In the genomic region with DNA sequence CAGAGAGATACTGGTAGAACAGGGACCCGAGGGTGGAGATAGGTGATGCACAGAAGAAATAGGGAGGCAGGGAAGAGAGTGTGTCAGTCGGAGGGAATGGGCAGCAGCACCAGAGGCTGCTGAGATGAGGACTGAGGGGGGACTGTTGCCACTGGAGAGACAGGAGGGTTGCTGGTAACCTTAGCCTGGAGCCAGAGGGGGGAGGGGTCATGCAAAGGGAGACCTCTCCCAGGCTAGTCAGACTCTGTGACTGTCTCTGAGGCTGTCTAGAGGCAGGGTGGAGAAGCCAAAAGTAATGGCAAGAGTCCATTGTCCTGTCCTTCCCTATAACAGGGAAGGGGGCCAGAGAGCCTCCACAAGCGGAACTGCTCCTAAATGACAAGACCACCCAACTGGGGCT, we compare ENCODE assay signal across 19 cellular contexts. TPM values are rescaled to one million over a fixed set of nuclear protein-coding genes. Genes with fewer than 3 reads are reported as not detected.
A peak's percentile ranks its signal among the peaks of the same experiment; 100 is the strongest.
DNase-seq lines count a peak whose midpoint lies in the region; ATAC-seq, FAIRE-seq and TF ChIP-seq lines count a peak whose summit lies in the region.
"Had no signal": no experiment of that assay in that cellular context is flagged by ENCODE, and none has a peak within 500 bp of the region (broad histone marks: within the 10 kb centered on the region; RNA-seq: fewer than 3 reads in every experiment).

No MANE protein-coding gene starts in this region.

- no peaks in the 10 kb centered on the region for H4K20me1 ChIP-seq in H1 (replicated peaks in 1 of 2; ENCODE audit: control insufficient read depth in 1 of 2, insufficient read depth in 2 of 2, low read length in 2 of 2)

- no peak overlapping the region for H3K14ac ChIP-seq in H1 (ENCODE audit: insufficient read length)

- no peak overlapping the region; the same call in none of the 2 replicates for H3K18ac ChIP-seq in H1 (ENCODE audit: extremely low read depth, low read length)

- H3K4me1 Mint-ChIP-seq in T-helper 2 cell treated with Interferon-gamma antibody and Interleukin-4, amounts not matched to agents 5 μg/mL and 100 μg/mL, for 36 hours (ENCODE audit: low read depth): peaks cover 35% of the 10 kb centered on the region
- peaks cover 31 to 48% (median 37%) of the 10 kb centered on the region in 3 donors for H3K4me1 Mint-ChIP-seq in T-cell
- H3K4me1 Mint-ChIP-seq in nephron progenitor cell: peaks cover 29% of the 10 kb centered on the region

- H3K4me3 ChIP-seq in H1 (ENCODE audit: extremely low read depth in 1 of 4, insufficient read depth in 2 of 4, low read depth in 3 of 4, low read length in 4 of 4): no peak overlapping the region

- H2BK12ac ChIP-seq in H1 (ENCODE audit: low read depth, low read length): no peak overlapping the region

- peaks cover 7% of the 10 kb centered on the region; the same call in 1 of the 2 replicates for H3K23me2 ChIP-seq in H1 (ENCODE audit: low read depth, low read length)

- WGBS in H1 (ENCODE audit: extremely low coverage in 1 of 2, insufficient coverage in 1 of 2, insufficient read length in 1 of 2, insufficient replicate concordance in 2 of 2, low coverage in 1 of 2, low lambda C conversion rate in 2 of 2, missing lambda C conversion rate in 1 of 2), 2 experiments: 78% methylated on average over 3 of the region's 3 CpGs; no CpG with 5 or more reads in 1 of the 2 experiments

- no peak for TF ChIP-seq POLR2A in H1 (IDR thresholded peaks at IDR 0.05; ENCODE audit: control extremely low read depth in 1 of 2, low read depth in 2 of 2, low read length in 2 of 2)

- peak overlapping the region; percentile 11 for H3K27ac Mint-ChIP-seq in T-helper 2 cell treated with Interferon-gamma antibody and Interleukin-4, amounts not matched to agents 5 μg/mL and 100 μg/mL, for 36 hours
- H3K27ac Mint-ChIP-seq in T-cell (peak overlapping the region; percentile 65 to 97), nephron progenitor cell (no peak overlapping the region)

- H3K4ac ChIP-seq in H1 (replicated peaks; ENCODE audit: insufficient read length, low read depth, low read length): no peak overlapping the region

- no peak overlapping the region for H4K91ac ChIP-seq in H1 (replicated peaks; ENCODE audit: insufficient read length, low read length)

- no peak for TF ChIP-seq CTCF in H1 (IDR thresholded peaks at IDR 0.05; ENCODE audit: control extremely low read depth in 1 of 3, insufficient read depth in 1 of 3, low read depth in 1 of 3, low read length in 3 of 3)
- TF ChIP-seq CTCF in nephron progenitor cell (IDR thresholded peaks at IDR 0.05): no peak
- TF ChIP-seq CTCF in foreskin keratinocyte (conservative IDR thresholded peaks at IDR 0.05): no peak

- no peak overlapping the region for H4K5ac ChIP-seq in H1 (ENCODE audit: insufficient read length, low read depth, low read length)

- no peak overlapping the region for H3K4me3 Mint-ChIP-seq in T-helper 2 cell treated with Interferon-gamma antibody and Interleukin-4, amounts not matched to agents 5 μg/mL and 100 μg/mL, for 36 hours
- H3K4me3 Mint-ChIP-seq in T-cell (no peak overlapping the region), nephron progenitor cell (peak overlapping the region; percentile 46)

- no peaks in the 10 kb centered on the region for H3K79me1 ChIP-seq in H1 (ENCODE audit: low read depth, low read length)

- H2BK20ac ChIP-seq in H1 (ENCODE audit: low read length): no peak overlapping the region

- H2BK15ac ChIP-seq in H1 (ENCODE audit: low read length): no peak overlapping the region

- peaks cover 12% of the 10 kb centered on the region for H3K27me3 Mint-ChIP-seq in T-helper 2 cell treated with Interferon-gamma antibody and Interleukin-4, amounts not matched to agents 5 μg/mL and 100 μg/mL, for 36 hours (ENCODE audit: low read depth)
- H3K27me3 Mint-ChIP-seq in T-cell (peaks cover 0 to 3% of the 10 kb centered on the region in 2 donors), nephron progenitor cell (ENCODE audit: low read depth, poor library complexity) (peaks cover 71% of the 10 kb centered on the region)

- no peak overlapping the region for H3K56ac ChIP-seq in H1 (replicated peaks; ENCODE audit: insufficient read length, low read depth, low read length)

- H3K4me1 ChIP-seq in H1 (replicated peaks in 1 of 4; ENCODE audit: control insufficient read depth in 3 of 4, insufficient read depth in 4 of 4, low read length in 3 of 4): peaks cover 2 to 5% (median 4%) of the 10 kb centered on the region in 4 experiments; a peak in 4 of 7 replicates
- H3K4me1 ChIP-seq in foreskin keratinocyte: peaks cover 6% of the 10 kb centered on the region

- H2AFZ ChIP-seq in H1 (ENCODE audit: low read length): 0 out of 2 replicates have a peak overlapping the region, but pooled peaks have one; percentile 17

- no peak for FAIRE-seq in H1 (lab: Jason Lieb, UNC)
- FAIRE-seq: GM12891, GM18507 had no signal

- CTCF ChIA-PET in T-cell (lab: Charles Lee) (no interaction called here), H1 (lab: Charles Lee; ENCODE audit: partially characterized antibody) (interaction anchor here (0.6 to 3.2 kb wide), 4 partner anchors 28 to 101 kb away, joined by 3 to 9 read pairs (median 4); a partner anchor contains a TSS)

- H3K4me2 ChIP-seq in H1 (ENCODE audit: insufficient read depth in 1 of 2, low read depth in 2 of 2, low read length in 2 of 2): no peak overlapping the region

- POLR2A ChIA-PET in T-cell (lab: Charles Lee): no interaction called here
- POLR2A ChIA-PET in H1 (lab: Charles Lee; ENCODE audit: partially characterized antibody): no interaction called here

- no peak overlapping the region for H2BK120ac ChIP-seq in H1 (replicated peaks; ENCODE audit: low read depth, low read length)

- no peak for TF ChIP-seq RAD21 in H1 (IDR thresholded peaks at IDR 0.05 in 1 of 2, conservative IDR thresholded peaks at IDR 0.05 in 1 of 2; ENCODE audit: low read depth in 2 of 2, low read length in 2 of 2)

- TF ChIP-seq EP300 in H1 (IDR thresholded peaks at IDR 0.05; ENCODE audit: borderline replicate concordance in 1 of 2, low read depth in 2 of 2, low read length in 2 of 2): no peak

- ATAC-seq in T-cell (replicated peaks in 1 of 4) (no peak), foreskin keratinocyte (no peak), HG03571 (IDR thresholded peaks at IDR 0.05; ENCODE audit: unreplicated experiment) (no peak)
- ATAC-seq: PC-3 had no signal

- no peak overlapping the region for H2AK5ac ChIP-seq in H1 (ENCODE audit: low read depth, low read length)

- H3K27ac ChIP-seq in H1 (ENCODE audit: low read depth, low read length) (no peak overlapping the region), foreskin keratinocyte (no peak overlapping the region)
- H3K27ac ChIP-seq: 22Rv1 had no signal

- H3K23ac ChIP-seq in H1 (ENCODE audit: insufficient read length): no peak overlapping the region

- H3K9me3 ChIP-seq in H1 (ENCODE audit: insufficient read depth in 2 of 2, low read depth in 1 of 2, low read length in 1 of 2): no peaks in the 10 kb centered on the region

- no peaks in the 10 kb centered on the region for H3K36me3 ChIP-seq in H1 (ENCODE audit: control insufficient read depth in 2 of 4, insufficient read depth in 4 of 4, low read length in 3 of 4)

- H3K27me3 ChIP-seq in H1 (replicated peaks in 1 of 4; ENCODE audit: control insufficient read depth in 3 of 4, extremely low read depth in 1 of 4, insufficient read depth in 3 of 4, low read length in 3 of 4): peaks cover 6 to 23% (median 18%) of the 10 kb centered on the region in 4 experiments
- no peaks in the 10 kb centered on the region for H3K27me3 ChIP-seq in foreskin keratinocyte

- DNase-seq in T-helper 2 cell treated with Interferon-gamma antibody and Interleukin-4, amounts not matched to agents 5 μg/mL and 100 μg/mL, for 36 hours (ENCODE audit: low spot score): no peak
- DNase-seq in T-helper 2 cell: no peak
- DNase-seq in T-cell: no peak
- DNase-seq in H1 (ENCODE audit: low read depth in 1 of 2, low spot score in 2 of 2): no peak
- DNase-seq in nephron progenitor cell: peak; percentile 31
- DNase-seq in foreskin keratinocyte: no peak
- DNase-seq in NCI-H748 (lab: John Stamatoyannopoulos, UW; ENCODE audit: unreplicated experiment): no peak
- DNase-seq: GF-D8, GOT3, KG1, NCI-H1048, NCI-H2081 treated with DMSO at 0.1 percent for 48 hours, NCI-H510A, NCI-H82, PC-3 had no signal

- no peak overlapping the region for H4K8ac ChIP-seq in H1 (ENCODE audit: extremely low read depth, insufficient read depth, low read length)

- no peak overlapping the region for H2BK5ac ChIP-seq in H1 (ENCODE audit: low read depth, low read length)

- H3K36me3 Mint-ChIP-seq in T-helper 2 cell treated with Interferon-gamma antibody and Interleukin-4, amounts not matched to agents 5 μg/mL and 100 μg/mL, for 36 hours (ENCODE audit: low read depth): peaks cover 13% of the 10 kb centered on the region
- H3K36me3 Mint-ChIP-seq in T-cell (no peaks in the 10 kb centered on the region), nephron progenitor cell (ENCODE audit: low read depth) (no peaks in the 10 kb centered on the region)

- no peaks in the 10 kb centered on the region for H3K79me2 ChIP-seq in H1 (ENCODE audit: control insufficient read depth in 1 of 2, insufficient read depth in 2 of 2, low read length in 2 of 2)

- H3K9me3 Mint-ChIP-seq in T-helper 2 cell treated with Interferon-gamma antibody and Interleukin-4, amounts not matched to agents 5 μg/mL and 100 μg/mL, for 36 hours: peaks cover 13% of the 10 kb centered on the region
- H3K9me3 Mint-ChIP-seq in T-cell: peaks cover 0 to 7% (median 0%) of the 10 kb centered on the region in 3 donors
- no peaks in the 10 kb centered on the region for H3K9me3 Mint-ChIP-seq in nephron progenitor cell

- H3K9ac ChIP-seq in H1 (replicated peaks in 1 of 4; ENCODE audit: extremely low read depth in 1 of 4, low read depth in 3 of 4, low read length in 3 of 4): no peak overlapping the region

RNA-seq across cellular contexts. Expression of a gene that starts 2.1 kb away (rescaled TPM):
- total RNA-seq in T-cell (10 to 100 TPM in 3 of 5 donors, 1 to 10 TPM in 2; 4.7 to 21.7 (median 17.8) TPM), foreskin keratinocyte (not detected in 2 replicates)
- 0.75 and 0.76 TPM in 2 replicates for total RNA-seq in H1 (2021; fragmentation: NEBNext Ultra II Directional; extraction: Animal tissue kit (Norgen Biotek cat#: 25700))
- polyA plus RNA-seq in H1 (2011; rRNA removed) (0.26 and 0.36 TPM in 2 replicates), foreskin keratinocyte (0.02 TPM in 1 of 2 replicates, not detected in the other)
- 0.31 TPM for polyA plus RNA-seq in H1 (2011; cell fraction: cytosol; rRNA removed)
- polyA plus RNA-seq in H1 (2011; cell fraction: nucleus; rRNA removed): 3.0 TPM
- 0.43 to 0.87 TPM (median 0.62 TPM) in 4 replicates for polyA plus RNA-seq in H1 (2012, experiment 1 of 2)
- 0.29 TPM for polyA plus RNA-seq in H1 (2012, experiment 2 of 2)
- 1.4 TPM for polyA plus RNA-seq in H1 (2013, experiment 1 of 2)
- polyA plus RNA-seq in H1 (2013, experiment 2 of 2): 0.17 TPM
- 0.63 and 1.4 TPM in 2 replicates for polyA minus RNA-seq in H1 (2011; rRNA and poly(A)+ RNA removed)
- polyA minus RNA-seq in H1 (2011; cell fraction: cytosol; rRNA and poly(A)+ RNA removed): 0.29 TPM
- polyA minus RNA-seq in H1 (2011; cell fraction: nucleus; rRNA and poly(A)+ RNA removed): 3.0 TPM
- total RNA-seq: PC-3 had no signal

RNA-seq across cellular contexts. Expression of a gene that starts 7.5 kb away (rescaled TPM):
- 10 to 100 TPM; 31.3 to 91.0 (median 75.7) TPM for total RNA-seq in T-cell
- 15.7 and 19.2 TPM in 2 replicates for total RNA-seq in H1 (2021; fragmentation: NEBNext Ultra II Directional; extraction: Animal tissue kit (Norgen Biotek cat#: 25700))
- polyA plus RNA-seq in H1 (2011; rRNA removed): 15.3 and 25.7 TPM in 2 replicates
- 16.8 TPM for polyA plus RNA-seq in H1 (2011; cell fraction: cytosol; rRNA removed)
- 40.8 TPM for polyA plus RNA-seq in H1 (2011; cell fraction: nucleus; rRNA removed)
- polyA plus RNA-seq in H1 (2012, experiment 1 of 2): 10.7 to 22.5 TPM (median 19.3 TPM) in 4 replicates
- polyA plus RNA-seq in H1 (2012, experiment 2 of 2): 24.9 TPM
- polyA plus RNA-seq in H1 (2013, experiment 1 of 2): 16.6 TPM
- polyA plus RNA-seq in H1 (2013, experiment 2 of 2): 15.4 TPM
- 15.5 and 19.6 TPM in 2 replicates for polyA minus RNA-seq in H1 (2011; rRNA and poly(A)+ RNA removed)
- polyA minus RNA-seq in H1 (2011; cell fraction: cytosol; rRNA and poly(A)+ RNA removed): 9.8 TPM
- polyA minus RNA-seq in H1 (2011; cell fraction: nucleus; rRNA and poly(A)+ RNA removed): 18.4 TPM
- total RNA-seq in foreskin keratinocyte: 23.5 and 27.4 TPM in 2 replicates
- polyA plus RNA-seq in foreskin keratinocyte: 21.5 and 28.3 TPM in 2 replicates

RNA-seq across cellular contexts. Expression of a gene that starts 46.3 kb away (rescaled TPM):
- total RNA-seq in T-cell (10 to 100 TPM; 26.6 to 44.6 (median 42.1) TPM), foreskin keratinocyte (3.7 and 3.8 TPM in 2 replicates)
- 4.1 and 4.6 TPM in 2 replicates for total RNA-seq in H1 (2021; fragmentation: NEBNext Ultra II Directional; extraction: Animal tissue kit (Norgen Biotek cat#: 25700))
- polyA plus RNA-seq in H1 (2011; rRNA removed) (4.2 and 7.4 TPM in 2 replicates), foreskin keratinocyte (3.1 and 3.4 TPM in 2 replicates)
- 5.9 TPM for polyA plus RNA-seq in H1 (2011; cell fraction: cytosol; rRNA removed)
- polyA plus RNA-seq in H1 (2011; cell fraction: nucleus; rRNA removed): 20.0 TPM
- 2.4 to 5.7 TPM (median 4.2 TPM) in 4 replicates for polyA plus RNA-seq in H1 (2012, experiment 1 of 2)
- 3.4 TPM for polyA plus RNA-seq in H1 (2012, experiment 2 of 2)
- 1.4 TPM for polyA plus RNA-seq in H1 (2013, experiment 1 of 2)
- 1.5 TPM for polyA plus RNA-seq in H1 (2013, experiment 2 of 2)
- 7.7 and 8.0 TPM in 2 replicates for polyA minus RNA-seq in H1 (2011; rRNA and poly(A)+ RNA removed)
- polyA minus RNA-seq in H1 (2011; cell fraction: cytosol; rRNA and poly(A)+ RNA removed): 2.5 TPM
- 11.4 TPM for polyA minus RNA-seq in H1 (2011; cell fraction: nucleus; rRNA and poly(A)+ RNA removed)
